8 cellular contexts compared by ENCODE assay signal in the genomic region with DNA sequence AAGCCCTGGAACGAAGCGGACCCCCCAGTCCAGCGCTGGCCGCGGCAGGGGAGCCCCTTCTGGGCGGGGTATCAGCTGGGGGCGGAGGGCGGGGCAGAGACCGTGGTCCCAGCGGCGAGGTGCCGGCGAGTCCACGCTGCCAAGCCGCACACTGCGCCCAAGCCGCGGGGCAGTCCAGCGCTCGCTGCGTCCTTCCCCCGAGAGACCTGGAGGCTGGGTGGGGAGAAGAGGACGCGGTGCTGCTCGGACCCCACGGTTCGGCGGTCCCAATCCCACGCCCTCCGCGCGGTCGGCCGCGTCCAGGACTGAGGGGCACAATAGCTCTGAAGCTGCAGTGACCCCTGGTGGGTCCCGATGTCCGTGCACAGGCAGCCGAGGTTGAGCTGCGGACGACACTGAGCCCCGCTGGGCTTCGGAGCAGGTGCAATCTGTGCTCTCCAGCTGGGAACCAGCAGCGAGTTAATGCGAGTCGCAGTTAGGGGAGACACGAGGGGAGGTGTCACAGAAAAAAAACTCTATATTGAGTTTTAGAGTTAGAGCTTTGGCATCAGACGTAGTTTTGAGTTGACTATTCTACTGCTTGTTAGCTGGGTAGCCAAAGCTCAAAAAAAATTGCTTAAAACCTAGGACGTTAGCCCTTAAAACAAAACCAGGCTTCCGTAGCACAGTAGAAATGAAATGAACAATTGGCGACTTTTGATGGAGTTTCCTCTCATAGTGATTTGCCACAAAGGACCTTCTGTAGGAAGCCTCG. TPM values are rescaled to one million over a fixed set of nuclear protein-coding genes. Genes with fewer than 3 reads are reported as not detected.
A peak's percentile ranks its signal among the peaks of the same experiment; 100 is the strongest.
DNase-seq lines count a peak whose midpoint lies in the region; ATAC-seq and TF ChIP-seq lines count a peak whose summit lies in the region.

No MANE protein-coding gene starts in this region.

- intact Hi-C loops in activated T-helper 1 cell treated with anti-CD3 and anti-CD28 coated beads, Interleukin-12 subunit alpha, Interleukin-12 subunit beta, Interleukin-2, Interleukin-4 antibody, amounts not matched to agents 30 ng/mL and 10 ng/mL and 1 ng/mL, durations not matched to agents 14 hours and 24 hours and 36 hours (cut with micrococcal nuclease) = loop anchor here (2.0 kb wide), 1 partner anchor 245 kb away; no protein-coding TSS in a partner anchor

- H3K9me3 ChIP-seq in gastroesophageal sphincter = no peaks in the 10 kb centered on the region

- H3K36me3 ChIP-seq in gastroesophageal sphincter = no peaks in the 10 kb centered on the region

- TF ChIP-seq CTCF in gastroesophageal sphincter (IDR thresholded peaks at IDR 0.05) = peak; percentile 80 to 94 (median 84)
- peak; percentile 89 to 98 (median 90) for TF ChIP-seq CTCF in nephron (IDR thresholded peaks at IDR 0.05; ENCODE audit: unreplicated experiment in 3 of 3)

- peaks cover 10% of the 10 kb centered on the region for H3K4me1 Mint-ChIP-seq in activated T-helper 1 cell treated with anti-CD3 and anti-CD28 coated beads, Interleukin-12 subunit alpha, Interleukin-12 subunit beta, Interleukin-2, Interleukin-4 antibody, amounts not matched to agents 30 ng/mL and 10 ng/mL and 1 ng/mL, durations not matched to agents 14 hours and 24 hours and 36 hours (ENCODE audit: low read depth)
- H3K4me1 Mint-ChIP-seq in nephron = peaks cover 9% of the 10 kb centered on the region

- no peak for TF ChIP-seq EP300 in gastroesophageal sphincter (IDR thresholded peaks at IDR 0.05)

- H3K4me3 Mint-ChIP-seq in activated T-helper 1 cell treated with anti-CD3 and anti-CD28 coated beads, Interleukin-12 subunit alpha, Interleukin-12 subunit beta, Interleukin-2, Interleukin-4 antibody, amounts not matched to agents 30 ng/mL and 10 ng/mL and 1 ng/mL, durations not matched to agents 14 hours and 24 hours and 36 hours = peak overlapping the region; percentile 24
- H3K4me3 Mint-ChIP-seq in nephron = peak overlapping the region; percentile 86 to 87 (median 87)

- peaks cover 0 to 17% (median 6%) of the 10 kb centered on the region in 3 donors for H3K4me1 ChIP-seq in gastroesophageal sphincter

- peaks cover 1% of the 10 kb centered on the region for H3K36me3 Mint-ChIP-seq in activated T-helper 1 cell treated with anti-CD3 and anti-CD28 coated beads, Interleukin-12 subunit alpha, Interleukin-12 subunit beta, Interleukin-2, Interleukin-4 antibody, amounts not matched to agents 30 ng/mL and 10 ng/mL and 1 ng/mL, durations not matched to agents 14 hours and 24 hours and 36 hours (ENCODE audit: low read depth)
- no peaks in the 10 kb centered on the region for H3K36me3 Mint-ChIP-seq in nephron (ENCODE audit: low read depth)

- DNase-seq in COLO668 (lab: John Stamatoyannopoulos, UW; ENCODE audit: unreplicated experiment) (peak; percentile 71), NCI-H345 treated with DMSO at 0.1 percent for 48 hours (lab: John Stamatoyannopoulos, UW; ENCODE audit: unreplicated experiment) (peak; percentile 46), occipital lobe (lab: John Stamatoyannopoulos, UW) (no peak)
- peak; percentile 4 for DNase-seq in activated T-helper 1 cell treated with anti-CD3 and anti-CD28 coated beads, Interleukin-12 subunit alpha, Interleukin-12 subunit beta, Interleukin-2, Interleukin-4 antibody, amounts not matched to agents 30 ng/mL and 10 ng/mL and 1 ng/mL, durations not matched to agents 14 hours and 24 hours and 36 hours (ENCODE audit: low spot score)

- ATAC-seq in GM19023 (IDR thresholded peaks at IDR 0.05; ENCODE audit: unreplicated experiment) (peak; percentile 84), HG03135 (IDR thresholded peaks at IDR 0.05; ENCODE audit: unreplicated experiment) (peak; percentile 85), gastroesophageal sphincter (peak; percentile 93)

- H3K27ac ChIP-seq in gastroesophageal sphincter = peak overlapping the region in 3 of 4 donors; percentile 82 to 88 (median 85)

- H3K9me3 Mint-ChIP-seq in activated T-helper 1 cell treated with anti-CD3 and anti-CD28 coated beads, Interleukin-12 subunit alpha, Interleukin-12 subunit beta, Interleukin-2, Interleukin-4 antibody, amounts not matched to agents 30 ng/mL and 10 ng/mL and 1 ng/mL, durations not matched to agents 14 hours and 24 hours and 36 hours = no peaks in the 10 kb centered on the region
- no peaks in the 10 kb centered on the region for H3K9me3 Mint-ChIP-seq in nephron

- WGBS in gastroesophageal sphincter (ENCODE audit: low coverage in 1 of 2), 2 donors = 16 to 21% methylated on average over 6 to 7 of the region's 51 CpGs

- H3K27me3 ChIP-seq in gastroesophageal sphincter = no peaks in the 10 kb centered on the region

- peaks cover 64% of the 10 kb centered on the region for H3K27me3 Mint-ChIP-seq in activated T-helper 1 cell treated with anti-CD3 and anti-CD28 coated beads, Interleukin-12 subunit alpha, Interleukin-12 subunit beta, Interleukin-2, Interleukin-4 antibody, amounts not matched to agents 30 ng/mL and 10 ng/mL and 1 ng/mL, durations not matched to agents 14 hours and 24 hours and 36 hours (ENCODE audit: insufficient read depth)
- peaks cover 86% of the 10 kb centered on the region for H3K27me3 Mint-ChIP-seq in nephron (ENCODE audit: low read depth)

- no peak overlapping the region for H3K27ac Mint-ChIP-seq in activated T-helper 1 cell treated with anti-CD3 and anti-CD28 coated beads, Interleukin-12 subunit alpha, Interleukin-12 subunit beta, Interleukin-2, Interleukin-4 antibody, amounts not matched to agents 30 ng/mL and 10 ng/mL and 1 ng/mL, durations not matched to agents 14 hours and 24 hours and 36 hours
- H3K27ac Mint-ChIP-seq in nephron = peak overlapping the region in 1 of 3 experiments; percentile 21

- H3K4me3 ChIP-seq in gastroesophageal sphincter = peak overlapping the region; percentile 81 to 93

- TF ChIP-seq POLR2A in gastroesophageal sphincter (IDR thresholded peaks at IDR 0.05) = no peak

RNA-seq across cellular contexts. Expression of gene EPB41L4A, which starts 1.2 kb away (rescaled TPM):
- total RNA-seq in activated T-helper 1 cell treated with anti-CD3 and anti-CD28 coated beads, Interleukin-12 subunit alpha, Interleukin-12 subunit beta, Interleukin-2, Interleukin-4 antibody, amounts not matched to agents 30 ng/mL and 10 ng/mL and 1 ng/mL, durations not matched to agents 14 hours and 24 hours and 36 hours = not detected in 2 replicates
- total RNA-seq in gastroesophageal sphincter (10 to 100 TPM in 2 of 4 donors, 1 to 10 TPM in 2; 4.3 to 28.7 (median 12.6) TPM), occipital lobe (78.8 TPM)
